ENCODE assay signal across 1 cellular context in genomic region chr19:10517760-10518443, GRCh38.
TF ChIP-seq lines count a peak whose summit lies in the region.

No MANE protein-coding gene starts in this region.

TF ChIP-seq in endothelial cell of umbilical vein, 7 proteins besides CTCF, POLR2A, EP300 and RAD21 (continued from another document):
- TF ChIP-seq MAX (IDR thresholded peaks at IDR 0.05; ENCODE audit: insufficient read depth, insufficient read length) = no peak
- TF ChIP-seq EZH2 (IDR thresholded peaks at IDR 0.05; ENCODE audit: borderline replicate concordance, low read depth, low read length, severe bottlenecking) = no peak
